In the genomic region with DNA sequence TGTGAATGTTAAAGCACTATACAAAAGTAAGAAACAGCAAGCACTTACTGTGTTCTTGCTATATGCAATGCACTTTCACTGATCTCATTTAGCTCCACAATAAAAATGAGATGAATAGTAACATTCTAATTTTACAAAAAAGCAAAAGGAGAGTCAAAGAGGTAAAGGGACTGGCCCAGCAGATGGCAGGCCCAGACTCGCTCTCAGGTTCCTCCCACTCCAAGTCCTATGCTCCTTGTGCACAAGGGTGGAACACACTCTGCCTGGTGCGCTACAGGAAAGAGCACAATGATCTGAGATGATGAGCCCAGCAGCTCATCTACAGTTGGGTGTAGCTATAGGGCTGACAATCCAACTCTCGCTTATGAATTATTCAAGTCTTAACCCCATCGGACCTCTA, we compare ENCODE assay signal across 14 cellular contexts.
"Had no signal": no experiment of that assay in that cellular context is flagged by ENCODE, and none has a peak within 500 bp of the region (broad histone marks: within the 10 kb centered on the region; RNA-seq: fewer than 3 reads in every experiment).

No MANE protein-coding gene starts in this region.

- ATAC-seq: activated CD8-positive, alpha-beta memory T cell treated with anti-CD3 and anti-CD28 coated beads, Interleukin-2, amount 10 ng/mL, durations not matched to agents 7 days and 5 days; left colon; naive thymus-derived CD8-positive, alpha-beta T cell; sciatic nerve; stimulated activated effector memory CD8-positive, alpha-beta T cell treated with anti-CD3 and anti-CD28 coated beads, Interleukin-12 subunit alpha, Interleukin-12 subunit beta, amount 100 ng/mL, for 72 hours had no signal

- DNase-seq: activated B cell treated with CpG ODN at 0.5 μM for 24 hours; activated CD4-positive, alpha-beta memory T cell treated with anti-CD3 and anti-CD28 coated beads, Interleukin-2, amount 10 ng/mL, durations not matched to agents 7 days and 5 days; activated CD4-positive, alpha-beta T cell treated with anti-CD3 and anti-CD28 coated beads for 4 hours; activated CD8-positive, alpha-beta memory T cell treated with anti-CD3 and anti-CD28 coated beads, Interleukin-2, amount 10 ng/mL, durations not matched to agents 7 days and 5 days; dermis blood vessel endothelial cell; effector memory CD4-positive, alpha-beta T cell; foreskin fibroblast; left colon; naive thymus-derived CD8-positive, alpha-beta T cell; stimulated activated CD4-positive, alpha-beta T cell treated with anti-CD3 and anti-CD28 coated beads, Interleukin-4, amount 100 ng/mL, for 1 hour; stomach; trophoblast cell had no signal
